In the genomic region with DNA sequence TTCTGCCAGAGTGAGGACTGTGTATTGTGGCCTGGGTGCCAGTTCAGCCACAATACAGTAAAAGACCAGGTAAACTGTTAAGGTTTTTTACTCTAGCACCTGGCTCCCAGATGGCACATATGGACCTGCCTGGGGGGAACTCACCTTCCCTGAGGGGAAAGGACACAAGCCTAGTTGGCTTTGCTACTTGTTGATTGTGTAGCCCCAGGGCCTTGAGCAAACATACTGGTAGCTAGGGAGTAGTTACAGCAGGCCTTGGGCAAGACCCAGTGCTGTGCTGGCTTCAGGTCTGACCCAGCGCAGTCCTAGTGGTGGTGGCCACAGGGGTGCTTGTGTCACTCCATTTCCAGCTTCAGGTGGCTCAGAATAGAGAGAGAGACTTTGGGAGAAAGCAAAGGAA, we compare ENCODE assay signal across 23 cellular contexts.
A peak's percentile ranks its signal among the peaks of the same experiment; 100 is the strongest.
DNase-seq lines count a peak whose midpoint lies in the region; ATAC-seq and TF ChIP-seq lines count a peak whose summit lies in the region.
"Had no signal": no experiment of that assay in that cellular context is flagged by ENCODE, and none has a peak within 500 bp of the region (broad histone marks: within the 10 kb centered on the region; RNA-seq: fewer than 3 reads in every experiment).

No MANE protein-coding gene starts in this region.

- no peak overlapping the region for H2BK12ac ChIP-seq in trophoblast cell (ENCODE audit: low read length)

- DNase-seq in NCI-H69 (lab: John Stamatoyannopoulos, UW) (peak; percentile 48), trophoblast cell (peak; percentile 79 to 91), GM03348 (ENCODE audit: low spot score) (no peak), natural killer cell (no peak)
- DNase-seq: 8988T; ACHN; BE2C; C1 segment of cervical spinal cord; CD4-positive, alpha-beta memory T cell; CD4-positive, CD25-positive, alpha-beta regulatory T cell; CD8-positive, alpha-beta memory T cell; COR-L47; DMS 273 treated with DMSO at 0.1 percent for 48 hours; DMS153; DMS53; DMS79; DND-41; EL; GDM1 had no signal

- H3K9ac ChIP-seq in trophoblast cell (ENCODE audit: low read length): no peak overlapping the region
- H3K9ac ChIP-seq: BLaER1 had no signal

- H3K18ac ChIP-seq in trophoblast cell (ENCODE audit: low read length): no peak overlapping the region

- WGBS in trophoblast cell (ENCODE audit: extremely low coverage, insufficient coverage, insufficient read length): no CpG with 5 or more reads among the region's 1 CpG

- no peak overlapping the region for H4K8ac ChIP-seq in trophoblast cell (ENCODE audit: low read depth, low read length)

- H3K79me2 ChIP-seq in trophoblast cell (ENCODE audit: control insufficient read depth, insufficient read depth, low read length, poor library complexity): no peaks in the 10 kb centered on the region

- H3K9me3 ChIP-seq in trophoblast cell (ENCODE audit: insufficient read depth, low read depth, low read length): no peaks in the 10 kb centered on the region
- H3K9me3 ChIP-seq: BE2C, BLaER1 had no signal

- no peaks in the 10 kb centered on the region for H3K27me3 ChIP-seq in trophoblast cell (ENCODE audit: insufficient read depth, low read length)
- H3K27me3 ChIP-seq: BE2C, BLaER1 had no signal

- H3K79me1 ChIP-seq in trophoblast cell (ENCODE audit: low read length): no peaks in the 10 kb centered on the region

- H3K4me3 ChIP-seq in trophoblast cell (ENCODE audit: low read depth, low read length): no peak overlapping the region
- H3K4me3 ChIP-seq: BLaER1 had no signal

- H2BK5ac ChIP-seq in trophoblast cell (ENCODE audit: low read depth, low read length, poor library complexity): no peak overlapping the region

- H2BK120ac ChIP-seq in trophoblast cell (ENCODE audit: insufficient read depth, low read length, poor library complexity): no peak overlapping the region

- H3K27me3 Mint-ChIP-seq in stimulated activated memory B cell treated with anti-CD40 and anti-IgM and Interleukin-4, amounts not matched to agents 10 μg/mL and 1 μg/mL and 100 μg/mL, for 72 hours: no peaks in the 10 kb centered on the region
- no peaks in the 10 kb centered on the region for H3K27me3 Mint-ChIP-seq in natural killer cell (ENCODE audit: low read depth in 2 of 2)
- H3K27me3 Mint-ChIP-seq: CD4-positive, CD25-positive, alpha-beta regulatory T cell had no signal

- H3K4me1 Mint-ChIP-seq in stimulated activated memory B cell treated with anti-CD40 and anti-IgM and Interleukin-4, amounts not matched to agents 10 μg/mL and 1 μg/mL and 100 μg/mL, for 72 hours: no peaks in the 10 kb centered on the region
- no peaks in the 10 kb centered on the region for H3K4me1 Mint-ChIP-seq in natural killer cell
- H3K4me1 Mint-ChIP-seq: CD14-positive monocyte; CD4-positive, alpha-beta memory T cell; CD4-positive, CD25-positive, alpha-beta regulatory T cell; CD8-positive, alpha-beta memory T cell had no signal

- H3K23ac ChIP-seq in trophoblast cell (ENCODE audit: low read length): no peak overlapping the region

- ATAC-seq in stimulated activated memory B cell treated with anti-CD40 and anti-IgM and Interleukin-4, amounts not matched to agents 10 μg/mL and 1 μg/mL and 100 μg/mL, for 72 hours: peak; percentile 12
- ATAC-seq in GM19452 (IDR thresholded peaks at IDR 0.05; ENCODE audit: unreplicated experiment) (no peak), natural killer cell (no peak)

- no peak overlapping the region for H3K27ac Mint-ChIP-seq in stimulated activated memory B cell treated with anti-CD40 and anti-IgM and Interleukin-4, amounts not matched to agents 10 μg/mL and 1 μg/mL and 100 μg/mL, for 72 hours
- no peak overlapping the region for H3K27ac Mint-ChIP-seq in natural killer cell
- H3K27ac Mint-ChIP-seq: CD14-positive monocyte; CD4-positive, alpha-beta memory T cell; CD4-positive, CD25-positive, alpha-beta regulatory T cell; CD8-positive, alpha-beta memory T cell had no signal

- intact Hi-C loops in natural killer cell (cut with micrococcal nuclease): no loop called here

- H2AFZ ChIP-seq in trophoblast cell (ENCODE audit: insufficient read depth, low read length, poor library complexity): no peak overlapping the region

- H3K4me1 ChIP-seq in trophoblast cell (ENCODE audit: control insufficient read depth in 1 of 2, insufficient read depth in 2 of 2, low read length in 2 of 2): peaks cover 0 to 3% of the 10 kb centered on the region in 2 experiments
- H3K4me1 ChIP-seq: BE2C, BLaER1 had no signal

- H3K4ac ChIP-seq in trophoblast cell (ENCODE audit: low read depth, low read length): no peak overlapping the region

- H4K12ac ChIP-seq in trophoblast cell (ENCODE audit: low read depth, low read length): no peak overlapping the region

- H3K36me3 ChIP-seq in trophoblast cell (ENCODE audit: control insufficient read depth in 1 of 2, insufficient read depth in 2 of 2, low read length in 2 of 2): no peaks in the 10 kb centered on the region
- H3K36me3 ChIP-seq: BE2C, BLaER1 had no signal

- H3K9me3 Mint-ChIP-seq in stimulated activated memory B cell treated with anti-CD40 and anti-IgM and Interleukin-4, amounts not matched to agents 10 μg/mL and 1 μg/mL and 100 μg/mL, for 72 hours: peaks cover 7% of the 10 kb centered on the region
- H3K9me3 Mint-ChIP-seq in natural killer cell: peaks cover 10 to 12% of the 10 kb centered on the region in 2 donors

- H4K91ac ChIP-seq in trophoblast cell (ENCODE audit: low read depth, low read length): no peak overlapping the region

- no peak overlapping the region for H3K4me3 Mint-ChIP-seq in stimulated activated memory B cell treated with anti-CD40 and anti-IgM and Interleukin-4, amounts not matched to agents 10 μg/mL and 1 μg/mL and 100 μg/mL, for 72 hours
- no peak overlapping the region for H3K4me3 Mint-ChIP-seq in natural killer cell
- H3K4me3 Mint-ChIP-seq: CD14-positive monocyte; CD4-positive, alpha-beta memory T cell; CD4-positive, CD25-positive, alpha-beta regulatory T cell; CD8-positive, alpha-beta memory T cell had no signal

- TF ChIP-seq CTCF in natural killer cell (IDR thresholded peaks at IDR 0.05): no peak

- H3K36me3 Mint-ChIP-seq in stimulated activated memory B cell treated with anti-CD40 and anti-IgM and Interleukin-4, amounts not matched to agents 10 μg/mL and 1 μg/mL and 100 μg/mL, for 72 hours: no peaks in the 10 kb centered on the region
- no peaks in the 10 kb centered on the region for H3K36me3 Mint-ChIP-seq in natural killer cell
- H3K36me3 Mint-ChIP-seq: CD14-positive monocyte; CD4-positive, alpha-beta memory T cell; CD4-positive, CD25-positive, alpha-beta regulatory T cell; CD8-positive, alpha-beta memory T cell had no signal

- no peak overlapping the region for H2AK5ac ChIP-seq in trophoblast cell (ENCODE audit: low read length)

- no peak overlapping the region for H3K4me2 ChIP-seq in trophoblast cell (ENCODE audit: low read length)
- H3K4me2 ChIP-seq: BLaER1 had no signal

- H3K14ac ChIP-seq in trophoblast cell (ENCODE audit: low read length): no peak overlapping the region

- no peak overlapping the region for H3K27ac ChIP-seq in trophoblast cell (ENCODE audit: low read depth, low read length)
- H3K27ac ChIP-seq: BLaER1 had no signal

Comparison
In these comparisons a context has a peak if more than half of its experiments do, and no peak if none do; other contexts are left out.
1. DNase-seq: peak in NCI-H69 (single experiment) and trophoblast cell (2 of 2); none in GM03348 (single experiment) and natural killer cell (single experiment).